29 cellular contexts compared by ENCODE assay signal in genomic region chr7:72106405-72106804, GRCh38.
"Had no signal": no experiment of that assay in that cellular context is flagged by ENCODE, and none has a peak within 500 bp of the region (broad histone marks: within the 10 kb centered on the region; RNA-seq: fewer than 3 reads in every experiment).

No MANE protein-coding gene starts in this region.

- H3K36me3 Mint-ChIP-seq: stimulated activated effector memory CD8-positive, alpha-beta T cell treated with anti-CD3 and anti-CD28 coated beads, Interleukin-12 subunit alpha, Interleukin-12 subunit beta, amount 100 ng/mL, for 72 hours; stimulated activated memory B cell treated with anti-CD40 and anti-IgM and Interleukin-4, amounts not matched to agents 10 μg/mL and 1 μg/mL and 100 μg/mL, for 72 hours; stimulated activated naive B cell treated with anti-CD40 and anti-IgM and Interleukin-4, amounts not matched to agents 10 μg/mL and 1 μg/mL and 100 μg/mL, for 72 hours; type B pancreatic cell had no signal

- H3K9me3 ChIP-seq: suprapubic skin, testis, thoracic aorta, thyroid gland, uterus, vagina had no signal

- H3K27ac ChIP-seq: stomach, suprapubic skin, testis, thoracic aorta, thyroid gland, tibial artery, tibial nerve, transverse colon, upper lobe of left lung, upper lobe of right lung, uterus, vagina had no signal

- H3K4me3 ChIP-seq: stomach, suprapubic skin, testis, thoracic aorta, thyroid gland, tibial artery, tibial nerve, transverse colon, upper lobe of left lung, upper lobe of right lung, uterus, vagina had no signal

- H3K36me3 ChIP-seq: stomach, suprapubic skin, thoracic aorta, thyroid gland, tibial artery, tibial nerve, transverse colon, upper lobe of left lung, upper lobe of right lung, uterus, vagina had no signal

- DNase-seq: stimulated activated CD4-positive, alpha-beta T cell treated with anti-CD3 and anti-CD28 coated beads, Interleukin-2, amount 100 ng/mL, for 48 hours; stimulated activated CD4-positive, alpha-beta T cell treated with anti-CD3 and anti-CD28 coated beads, Interleukin-4, amount 100 ng/mL, for 1 hour; stimulated activated CD4-positive, alpha-beta T cell treated with anti-CD3 and anti-CD28 coated beads, Interleukin-4, amount 100 ng/mL, for 24 hours; stimulated activated CD4-positive, alpha-beta T cell treated with anti-CD3 and anti-CD28 coated beads, Interleukin-4, amount 100 ng/mL, for 4 hours; stimulated activated CD8-positive, alpha-beta memory T cell treated with anti-CD3 and anti-CD28 coated beads, Interleukin-4, amount 100 ng/mL, for 48 hours; stimulated activated naive B cell treated with anti-CD40 and anti-IgM and Interleukin-4, amounts not matched to agents 10 μg/mL and 1 μg/mL and 100 μg/mL, for 72 hours; stimulated activated naive CD4-positive, alpha-beta T cell; stimulated activated naive CD4-positive, alpha-beta T cell treated with Interleukin-2 at 50 U/mL for 16 hours; stimulated activated naive CD8-positive, alpha-beta T cell treated with anti-CD3 and anti-CD28 coated beads, Interleukin-15, amount 100 ng/mL, for 72 hours; stimulated activated naive CD8-positive, alpha-beta T cell treated with anti-CD3 and anti-CD28 coated beads, Interleukin-15, Interleukin-2, amounts not matched to agents 100 U/mL and 50 U/mL, for 24 hours; stomach; substantia nigra; testis; thyroid gland; tibial artery; transverse colon; trophoblast cell; upper lobe of left lung; upper lobe of right lung; uterus had no signal

- H3K4me3 Mint-ChIP-seq: stimulated activated effector memory CD8-positive, alpha-beta T cell treated with anti-CD3 and anti-CD28 coated beads, Interleukin-12 subunit alpha, Interleukin-12 subunit beta, amount 100 ng/mL, for 72 hours; stimulated activated memory B cell treated with anti-CD40 and anti-IgM and Interleukin-4, amounts not matched to agents 10 μg/mL and 1 μg/mL and 100 μg/mL, for 72 hours; stimulated activated naive B cell treated with anti-CD40 and anti-IgM and Interleukin-4, amounts not matched to agents 10 μg/mL and 1 μg/mL and 100 μg/mL, for 72 hours; stimulated activated naive CD8-positive, alpha-beta T cell treated with anti-CD3 and anti-CD28 coated beads, Interleukin-15, amount 100 ng/mL, for 72 hours; stimulated activated naive CD8-positive, alpha-beta T cell treated with anti-CD3 and anti-CD28 coated beads, Interleukin-15, Interleukin-2, amounts not matched to agents 100 ng/mL and 50 ng/mL, for 24 hours; type B pancreatic cell had no signal

- H3K27me3 ChIP-seq: stomach, suprapubic skin, testis, thyroid gland, tibial artery, tibial nerve, transverse colon, upper lobe of left lung, upper lobe of right lung, uterus, vagina had no signal

- FAIRE-seq: urothelium cell line had no signal

- ATAC-seq: stimulated activated effector memory CD8-positive, alpha-beta T cell treated with anti-CD3 and anti-CD28 coated beads, Interleukin-12 subunit alpha, Interleukin-12 subunit beta, amount 100 ng/mL, for 72 hours; stimulated activated memory B cell treated with anti-CD40 and anti-IgM and Interleukin-4, amounts not matched to agents 10 μg/mL and 1 μg/mL and 100 μg/mL, for 72 hours; stimulated activated naive B cell treated with anti-CD40 and anti-IgM and Interleukin-4, amounts not matched to agents 10 μg/mL and 1 μg/mL and 100 μg/mL, for 72 hours; stimulated activated naive CD8-positive, alpha-beta T cell treated with anti-CD3 and anti-CD28 coated beads, Interleukin-15, amount 100 ng/mL, for 72 hours; stimulated activated naive CD8-positive, alpha-beta T cell treated with anti-CD3 and anti-CD28 coated beads, Interleukin-15, Interleukin-2, amounts not matched to agents 100 U/mL and 50 U/mL, for 24 hours; upper lobe of right lung had no signal

- H3K27ac Mint-ChIP-seq: stimulated activated effector memory CD8-positive, alpha-beta T cell treated with anti-CD3 and anti-CD28 coated beads, Interleukin-12 subunit alpha, Interleukin-12 subunit beta, amount 100 ng/mL, for 72 hours; stimulated activated memory B cell treated with anti-CD40 and anti-IgM and Interleukin-4, amounts not matched to agents 10 μg/mL and 1 μg/mL and 100 μg/mL, for 72 hours; stimulated activated naive B cell treated with anti-CD40 and anti-IgM and Interleukin-4, amounts not matched to agents 10 μg/mL and 1 μg/mL and 100 μg/mL, for 72 hours; stimulated activated naive CD8-positive, alpha-beta T cell treated with anti-CD3 and anti-CD28 coated beads, Interleukin-15, Interleukin-2, amounts not matched to agents 100 ng/mL and 50 ng/mL, for 24 hours; type B pancreatic cell had no signal

- H3K27me3 Mint-ChIP-seq: stimulated activated memory B cell treated with anti-CD40 and anti-IgM and Interleukin-4, amounts not matched to agents 10 μg/mL and 1 μg/mL and 100 μg/mL, for 72 hours; stimulated activated naive B cell treated with anti-CD40 and anti-IgM and Interleukin-4, amounts not matched to agents 10 μg/mL and 1 μg/mL and 100 μg/mL, for 72 hours; stimulated activated naive CD8-positive, alpha-beta T cell treated with anti-CD3 and anti-CD28 coated beads, Interleukin-15, amount 100 ng/mL, for 72 hours; stimulated activated naive CD8-positive, alpha-beta T cell treated with anti-CD3 and anti-CD28 coated beads, Interleukin-15, Interleukin-2, amounts not matched to agents 100 ng/mL and 50 ng/mL, for 24 hours had no signal

- H3K4me1 ChIP-seq: stomach, suprapubic skin, testis, thyroid gland, tibial artery, tibial nerve, transverse colon, upper lobe of left lung, upper lobe of right lung, uterus, vagina had no signal

- H3K4me1 Mint-ChIP-seq: stimulated activated effector memory CD8-positive, alpha-beta T cell treated with anti-CD3 and anti-CD28 coated beads, Interleukin-12 subunit alpha, Interleukin-12 subunit beta, amount 100 ng/mL, for 72 hours; stimulated activated memory B cell treated with anti-CD40 and anti-IgM and Interleukin-4, amounts not matched to agents 10 μg/mL and 1 μg/mL and 100 μg/mL, for 72 hours; stimulated activated naive B cell treated with anti-CD40 and anti-IgM and Interleukin-4, amounts not matched to agents 10 μg/mL and 1 μg/mL and 100 μg/mL, for 72 hours; stimulated activated naive CD8-positive, alpha-beta T cell treated with anti-CD3 and anti-CD28 coated beads, Interleukin-15, amount 100 ng/mL, for 72 hours had no signal
